ENCODE assay signal across 22 cellular contexts in genomic region chr7:20121404-20121803, GRCh38.
"Had no signal": no experiment of that assay in that cellular context is flagged by ENCODE, and none has a peak within 500 bp of the region (broad histone marks: within the 10 kb centered on the region; RNA-seq: fewer than 3 reads in every experiment).

No MANE protein-coding gene starts in this region.

- H3K4me3 ChIP-seq: adrenal gland, breast epithelium, gastroesophageal sphincter, heart left ventricle, right lobe of liver, skin epidermis, stomach, transverse colon had no signal

- H3K4me1 ChIP-seq: adrenal gland, breast epithelium, heart left ventricle, right lobe of liver, stomach, transverse colon had no signal

- H3K36me3 ChIP-seq: adrenal gland, breast epithelium, gastroesophageal sphincter, heart left ventricle, right lobe of liver, stomach, transverse colon had no signal

- H3K27me3 ChIP-seq: adrenal gland, breast epithelium, gastroesophageal sphincter, heart left ventricle, right lobe of liver, stomach, transverse colon had no signal

- DNase-seq: activated CD8-positive, alpha-beta memory T cell treated with anti-CD3 and anti-CD28 coated beads for 24 hours; activated CD8-positive, alpha-beta memory T cell treated with anti-CD3 and anti-CD28 coated beads, Interleukin-2, amount 50 U/mL, for 4 hours; activated naive CD4-positive, alpha-beta T cell; activated T-cell treated with anti-CD3 and anti-CD28 coated beads, Interleukin-2, amount 50 U/mL, for 24 hours; adrenal gland; heart left ventricle; left ventricle myocardium superior; occipital lobe; right lobe of liver; stimulated activated CD4-positive, alpha-beta T cell treated with anti-CD3 and anti-CD28 coated beads, Interleukin-2, amount 100 ng/mL, for 24 hours; stomach; T-helper 1 cell; transverse colon had no signal

- ATAC-seq: activated T-helper 17 cell treated with anti-CD3 and anti-CD28 coated beads, Interleukin-2, amount 50 U/mL, for 72 hours; gastroesophageal sphincter; heart left ventricle; left ventricle myocardium superior; right lobe of liver; stimulated activated effector memory CD8-positive, alpha-beta T cell treated with anti-CD3 and anti-CD28 coated beads, Interleukin-12 subunit alpha, Interleukin-12 subunit beta, amount 100 ng/mL, for 72 hours had no signal

- H3K27ac Mint-ChIP-seq: activated naive CD8-positive, alpha-beta T cell; activated T-cell treated with anti-CD3 and anti-CD28 coated beads, Interleukin-2, amount 50 U/mL, for 24 hours; activated T-helper 17 cell treated with anti-CD3 and anti-CD28 coated beads, Interleukin-2, amount 50 U/mL, for 72 hours; nephron; stimulated activated effector memory CD8-positive, alpha-beta T cell treated with anti-CD3 and anti-CD28 coated beads, Interleukin-12 subunit alpha, Interleukin-12 subunit beta, amount 100 ng/mL, for 72 hours had no signal

- H3K9me3 Mint-ChIP-seq: activated T-cell treated with anti-CD3 and anti-CD28 coated beads, Interleukin-2, amount 50 U/mL, for 24 hours; nephron had no signal

- H3K36me3 Mint-ChIP-seq: activated naive CD8-positive, alpha-beta T cell; stimulated activated effector memory CD8-positive, alpha-beta T cell treated with anti-CD3 and anti-CD28 coated beads, Interleukin-12 subunit alpha, Interleukin-12 subunit beta, amount 100 ng/mL, for 72 hours had no signal

- H3K4me3 Mint-ChIP-seq: activated naive CD8-positive, alpha-beta T cell; activated T-cell treated with anti-CD3 and anti-CD28 coated beads, Interleukin-2, amount 50 U/mL, for 24 hours; activated T-helper 17 cell treated with anti-CD3 and anti-CD28 coated beads, Interleukin-2, amount 50 U/mL, for 72 hours; central memory CD8-positive, alpha-beta T cell; nephron; stimulated activated effector memory CD8-positive, alpha-beta T cell treated with anti-CD3 and anti-CD28 coated beads, Interleukin-12 subunit alpha, Interleukin-12 subunit beta, amount 100 ng/mL, for 72 hours had no signal

- H3K27ac ChIP-seq: adrenal gland, breast epithelium, epithelial cell of prostate, gastroesophageal sphincter, heart left ventricle, right lobe of liver, skin epidermis, stomach, transverse colon had no signal

- H3K4me1 Mint-ChIP-seq: activated T-helper 17 cell treated with anti-CD3 and anti-CD28 coated beads, Interleukin-2, amount 50 U/mL, for 72 hours; central memory CD8-positive, alpha-beta T cell; stimulated activated effector memory CD8-positive, alpha-beta T cell treated with anti-CD3 and anti-CD28 coated beads, Interleukin-12 subunit alpha, Interleukin-12 subunit beta, amount 100 ng/mL, for 72 hours had no signal

- H3K27me3 Mint-ChIP-seq: activated naive CD8-positive, alpha-beta T cell; activated T-cell treated with anti-CD3 and anti-CD28 coated beads, Interleukin-2, amount 50 U/mL, for 24 hours; activated T-helper 17 cell treated with anti-CD3 and anti-CD28 coated beads, Interleukin-2, amount 50 U/mL, for 72 hours; central memory CD8-positive, alpha-beta T cell had no signal
